In the genomic region with DNA sequence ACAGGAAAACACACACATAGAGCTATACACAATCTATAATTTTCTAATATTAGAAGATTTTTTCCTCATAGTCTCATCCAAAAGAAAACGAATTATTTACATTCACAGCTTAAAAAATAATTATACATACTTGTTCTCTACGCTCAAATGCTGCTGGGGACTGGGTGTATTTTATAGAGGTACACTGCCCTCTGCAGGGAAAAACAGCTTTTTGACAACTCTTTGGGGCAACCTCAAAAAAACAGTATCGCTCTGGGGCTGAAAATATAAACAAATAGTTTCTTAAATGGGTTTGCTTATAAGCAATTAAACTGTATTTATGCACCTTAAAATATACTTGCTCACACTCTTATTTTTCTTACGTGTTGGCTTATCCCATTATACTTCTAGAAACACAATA, we compare ENCODE assay signal across 9 cellular contexts.
DNase-seq lines count a peak whose midpoint lies in the region; ATAC-seq and TF ChIP-seq lines count a peak whose summit lies in the region.
"Had no signal": no experiment of that assay in that cellular context is flagged by ENCODE, and none has a peak within 500 bp of the region (broad histone marks: within the 10 kb centered on the region; RNA-seq: fewer than 3 reads in every experiment).

No MANE protein-coding gene starts in this region.

- no peak overlapping the region for H3K4me3 ChIP-seq in epithelial cell of proximal tubule (ENCODE audit: low read depth, low read length)

- TF ChIP-seq CTCF in epithelial cell of proximal tubule (conservative IDR thresholded peaks at IDR 0.05; ENCODE audit: low read depth, low read length): peak; percentile 36

- ATAC-seq in GM19455 (IDR thresholded peaks at IDR 0.05; ENCODE audit: unreplicated experiment) (no peak), HG03039 (IDR thresholded peaks at IDR 0.05; ENCODE audit: unreplicated experiment) (no peak)

- DNase-seq in NCI-H82 (lab: John Stamatoyannopoulos, UW) (peak; percentile 55), NCI-H82 treated with DMSO at 0.1 percent for 48 hours (lab: John Stamatoyannopoulos, UW; ENCODE audit: unreplicated experiment) (no peak), NCI-H460 (ENCODE audit: extremely low read depth, low read depth) (peak; percentile 47), epithelial cell of proximal tubule (ENCODE audit: low read depth) (no peak), superior temporal gyrus (ENCODE audit: extremely low spot score) (peak; percentile 70), COR-L47 (lab: John Stamatoyannopoulos, UW) (no peak)
- DNase-seq: NK-92 treated with Interleukin-12 subunit alpha and Interleukin-12 subunit beta, amount 100 ng/mL, for 24 hours had no signal

Comparison
In these comparisons a context has a peak if more than half of its experiments do, and no peak if none do; other contexts are left out.
1. DNase-seq: peak in NCI-H82 (single experiment), NCI-H460 (single experiment) and superior temporal gyrus (single experiment); none in NCI-H82 treated with DMSO at 0.1 percent for 48 hours (single experiment), epithelial cell of proximal tubule (single experiment) and COR-L47 (single experiment).